ENCODE assay signal across 1 cellular context in the genomic region with DNA sequence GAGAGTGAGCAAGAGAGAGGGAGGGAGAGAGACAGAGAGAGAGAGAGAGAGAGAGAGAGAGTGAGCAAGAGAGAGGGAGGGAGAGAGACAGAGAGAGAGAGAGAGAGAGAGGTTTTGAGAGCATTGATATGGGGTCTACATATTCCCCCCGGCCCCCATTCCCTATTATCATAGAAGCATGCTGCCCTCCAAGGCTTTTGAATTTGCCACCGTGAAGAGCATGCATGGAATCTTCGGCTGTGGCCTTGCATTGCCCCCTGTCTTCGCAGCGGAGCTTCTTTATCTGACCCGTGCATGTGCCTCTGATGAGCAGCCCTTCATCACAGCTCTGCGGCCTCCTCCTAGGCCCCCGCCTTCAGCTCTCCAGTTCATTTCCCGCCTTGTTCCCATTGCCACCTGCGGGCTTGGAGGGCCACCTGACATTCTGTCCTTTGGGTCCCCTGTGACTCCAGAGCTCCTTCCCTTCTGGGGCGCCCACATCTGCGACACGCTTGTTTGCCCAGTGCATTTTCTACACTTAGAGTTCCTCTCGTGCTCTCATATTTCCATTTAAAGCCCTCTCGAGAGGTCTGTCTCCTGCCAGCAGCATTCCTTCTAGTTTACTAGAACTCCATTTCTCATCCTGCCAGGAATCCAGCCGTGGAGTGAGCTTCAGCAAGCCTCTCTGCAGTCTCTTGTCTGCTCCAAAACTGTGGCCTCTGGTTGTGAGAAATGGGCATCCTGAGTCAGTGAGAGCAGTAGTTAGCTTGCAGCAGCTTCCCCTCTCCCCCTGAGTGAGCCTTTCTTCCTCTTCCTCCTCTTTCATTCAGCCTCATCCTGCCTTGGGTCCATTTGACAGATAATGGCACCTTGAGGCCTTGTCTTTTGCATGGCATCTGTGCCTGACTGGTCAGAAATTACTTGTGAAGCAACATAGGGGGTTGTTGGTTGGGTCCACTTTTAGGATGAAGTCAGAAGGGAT.
A peak's percentile ranks its signal among the peaks of the same experiment; 100 is the strongest.
TF ChIP-seq lines count a peak whose summit lies in the region.

No MANE protein-coding gene starts in this region.

TF ChIP-seq in HepG2, 621 proteins besides CTCF, POLR2A, EP300 and RAD21 (continued from another document):
- TF ChIP-seq ZNF839 (CRISPR knock-in tag; IDR thresholded peaks at IDR 0.05; ENCODE audit: borderline replicate concordance) (no peak), MAFG (CRISPR knock-in tag; IDR thresholded peaks at IDR 0.05) (no peak), ZNF230 (CRISPR knock-in tag; IDR thresholded peaks at IDR 0.05) (no peak)
- TF ChIP-seq, protein P1, sequence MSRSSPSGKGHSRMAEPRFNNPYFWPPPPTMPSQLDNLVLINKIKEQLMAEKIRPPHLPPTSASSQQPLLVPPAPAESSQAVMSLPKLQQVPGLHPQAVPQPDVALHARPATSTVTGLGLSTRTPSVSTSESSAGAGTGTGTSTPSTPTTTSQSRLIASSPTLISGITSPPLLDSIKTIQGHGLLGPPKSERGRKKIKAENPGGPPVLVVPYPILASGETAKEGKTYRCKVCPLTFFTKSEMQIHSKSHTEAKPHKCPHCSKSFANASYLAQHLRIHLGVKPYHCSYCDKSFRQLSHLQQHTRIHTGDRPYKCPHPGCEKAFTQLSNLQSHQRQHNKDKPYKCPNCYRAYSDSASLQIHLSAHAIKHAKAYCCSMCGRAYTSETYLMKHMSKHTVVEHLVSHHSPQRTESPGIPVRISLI (CRISPR knock-in tag; IDR thresholded peaks at IDR 0.05; ENCODE audit: borderline replicate concordance), result no peak
- TF ChIP-seq, protein P2, sequence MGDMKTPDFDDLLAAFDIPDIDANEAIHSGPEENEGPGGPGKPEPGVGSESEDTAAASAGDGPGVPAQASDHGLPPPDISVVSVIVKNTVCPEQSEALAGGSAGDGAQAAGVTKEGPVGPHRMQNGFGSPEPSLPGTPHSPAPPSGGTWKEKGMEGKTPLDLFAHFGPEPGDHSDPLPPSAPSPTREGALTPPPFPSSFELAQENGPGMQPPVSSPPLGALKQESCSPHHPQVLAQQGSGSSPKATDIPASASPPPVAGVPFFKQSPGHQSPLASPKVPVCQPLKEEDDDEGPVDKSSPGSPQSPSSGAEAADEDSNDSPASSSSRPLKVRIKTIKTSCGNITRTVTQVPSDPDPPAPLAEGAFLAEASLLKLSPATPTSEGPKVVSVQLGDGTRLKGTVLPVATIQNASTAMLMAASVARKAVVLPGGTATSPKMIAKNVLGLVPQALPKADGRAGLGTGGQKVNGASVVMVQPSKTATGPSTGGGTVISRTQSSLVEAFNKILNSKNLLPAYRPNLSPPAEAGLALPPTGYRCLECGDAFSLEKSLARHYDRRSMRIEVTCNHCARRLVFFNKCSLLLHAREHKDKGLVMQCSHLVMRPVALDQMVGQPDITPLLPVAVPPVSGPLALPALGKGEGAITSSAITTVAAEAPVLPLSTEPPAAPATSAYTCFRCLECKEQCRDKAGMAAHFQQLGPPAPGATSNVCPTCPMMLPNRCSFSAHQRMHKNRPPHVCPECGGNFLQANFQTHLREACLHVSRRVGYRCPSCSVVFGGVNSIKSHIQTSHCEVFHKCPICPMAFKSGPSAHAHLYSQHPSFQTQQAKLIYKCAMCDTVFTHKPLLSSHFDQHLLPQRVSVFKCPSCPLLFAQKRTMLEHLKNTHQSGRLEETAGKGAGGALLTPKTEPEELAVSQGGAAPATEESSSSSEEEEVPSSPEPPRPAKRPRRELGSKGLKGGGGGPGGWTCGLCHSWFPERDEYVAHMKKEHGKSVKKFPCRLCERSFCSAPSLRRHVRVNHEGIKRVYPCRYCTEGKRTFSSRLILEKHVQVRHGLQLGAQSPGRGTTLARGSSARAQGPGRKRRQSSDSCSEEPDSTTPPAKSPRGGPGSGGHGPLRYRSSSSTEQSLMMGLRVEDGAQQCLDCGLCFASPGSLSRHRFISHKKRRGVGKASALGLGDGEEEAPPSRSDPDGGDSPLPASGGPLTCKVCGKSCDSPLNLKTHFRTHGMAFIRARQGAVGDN (CRISPR knock-in tag; IDR thresholded peaks at IDR 0.05), result peak; percentile 23; the same call in 1 of the 2 replicates
- TF ChIP-seq, protein P3, sequence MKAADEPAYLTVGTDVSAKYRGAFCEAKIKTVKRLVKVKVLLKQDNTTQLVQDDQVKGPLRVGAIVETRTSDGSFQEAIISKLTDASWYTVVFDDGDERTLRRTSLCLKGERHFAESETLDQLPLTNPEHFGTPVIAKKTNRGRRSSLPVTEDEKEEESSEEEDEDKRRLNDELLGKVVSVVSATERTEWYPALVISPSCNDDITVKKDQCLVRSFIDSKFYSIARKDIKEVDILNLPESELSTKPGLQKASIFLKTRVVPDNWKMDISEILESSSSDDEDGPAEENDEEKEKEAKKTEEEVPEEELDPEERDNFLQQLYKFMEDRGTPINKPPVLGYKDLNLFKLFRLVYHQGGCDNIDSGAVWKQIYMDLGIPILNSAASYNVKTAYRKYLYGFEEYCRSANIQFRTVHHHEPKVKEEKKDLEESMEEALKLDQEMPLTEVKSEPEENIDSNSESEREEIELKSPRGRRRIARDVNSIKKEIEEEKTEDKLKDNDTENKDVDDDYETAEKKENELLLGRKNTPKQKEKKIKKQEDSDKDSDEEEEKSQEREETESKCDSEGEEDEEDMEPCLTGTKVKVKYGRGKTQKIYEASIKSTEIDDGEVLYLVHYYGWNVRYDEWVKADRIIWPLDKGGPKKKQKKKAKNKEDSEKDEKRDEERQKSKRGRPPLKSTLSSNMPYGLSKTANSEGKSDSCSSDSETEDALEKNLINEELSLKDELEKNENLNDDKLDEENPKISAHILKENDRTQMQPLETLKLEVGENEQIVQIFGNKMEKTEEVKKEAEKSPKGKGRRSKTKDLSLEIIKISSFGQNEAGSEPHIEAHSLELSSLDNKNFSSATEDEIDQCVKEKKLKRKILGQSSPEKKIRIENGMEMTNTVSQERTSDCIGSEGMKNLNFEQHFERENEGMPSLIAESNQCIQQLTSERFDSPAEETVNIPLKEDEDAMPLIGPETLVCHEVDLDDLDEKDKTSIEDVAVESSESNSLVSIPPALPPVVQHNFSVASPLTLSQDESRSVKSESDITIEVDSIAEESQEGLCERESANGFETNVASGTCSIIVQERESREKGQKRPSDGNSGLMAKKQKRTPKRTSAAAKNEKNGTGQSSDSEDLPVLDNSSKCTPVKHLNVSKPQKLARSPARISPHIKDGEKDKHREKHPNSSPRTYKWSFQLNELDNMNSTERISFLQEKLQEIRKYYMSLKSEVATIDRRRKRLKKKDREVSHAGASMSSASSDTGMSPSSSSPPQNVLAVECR (CRISPR knock-in tag; IDR thresholded peaks at IDR 0.05; ENCODE audit: borderline replicate concordance), result no peak
